18 cellular contexts compared by ENCODE assay signal in genomic region chr2:71882236-71882946, GRCh38.
DNase-seq lines count a peak whose midpoint lies in the region; ATAC-seq and TF ChIP-seq lines count a peak whose summit lies in the region.
"Had no signal": no experiment of that assay in that cellular context is flagged by ENCODE, and none has a peak within 500 bp of the region (broad histone marks: within the 10 kb centered on the region; RNA-seq: fewer than 3 reads in every experiment).

No MANE protein-coding gene starts in this region.

- no peak for TF ChIP-seq CTCF in chondrocyte (IDR thresholded peaks at IDR 0.05)

- no peak overlapping the region for H3K9ac ChIP-seq in skeletal muscle satellite cell (ENCODE audit: low read depth, low read length)

- H3K4me1 ChIP-seq in skeletal muscle satellite cell (ENCODE audit: control insufficient read depth, insufficient read depth, low read length): peaks cover 50% of the 10 kb centered on the region
- H3K4me1 ChIP-seq: HAP-1 had no signal

- H3K27me3 Mint-ChIP-seq in T-helper 17 cell (peaks cover 17% of the 10 kb centered on the region), chondrocyte (ENCODE audit: low read depth) (peaks cover 9% of the 10 kb centered on the region)
- H3K27me3 Mint-ChIP-seq: activated T-cell treated with anti-CD3 and anti-CD28 coated beads, Interleukin-2, amount 50 U/mL, for 24 hours had no signal

- H3K36me3 ChIP-seq in skeletal muscle satellite cell (ENCODE audit: insufficient read depth, low read length): no peaks in the 10 kb centered on the region
- H3K36me3 ChIP-seq: HAP-1, ovary, upper lobe of right lung had no signal

- H3K4me3 Mint-ChIP-seq in T-helper 17 cell (peak overlapping the region; percentile 19), chondrocyte (ENCODE audit: unreplicated experiment) (no peak overlapping the region)
- H3K4me3 Mint-ChIP-seq: activated CD4-positive, alpha-beta T cell treated with anti-CD3 and anti-CD28 coated beads for 36 hours; activated T-cell treated with anti-CD3 and anti-CD28 coated beads, Interleukin-2, amount 50 U/mL, for 24 hours; IgD-negative memory B cell; naive B cell had no signal

- H3K4me3 ChIP-seq in skeletal muscle satellite cell (ENCODE audit: low read length): no peak overlapping the region
- H3K4me3 ChIP-seq: HAP-1, ovary, upper lobe of right lung had no signal

- no peaks in the 10 kb centered on the region for H3K27me3 ChIP-seq in skeletal muscle satellite cell (ENCODE audit: control insufficient read depth, insufficient read depth, low read length)
- H3K27me3 ChIP-seq: ovary, upper lobe of right lung had no signal

- peak overlapping the region; percentile 39 for H3K4me2 ChIP-seq in skeletal muscle satellite cell (ENCODE audit: low read length)

- H3K4me1 Mint-ChIP-seq in T-helper 17 cell (no peaks in the 10 kb centered on the region), chondrocyte (ENCODE audit: low read depth) (peaks cover 37% of the 10 kb centered on the region)
- H3K4me1 Mint-ChIP-seq: activated CD4-positive, alpha-beta T cell treated with anti-CD3 and anti-CD28 coated beads for 36 hours; naive B cell had no signal

- H3K9me3 ChIP-seq in T-helper 17 cell (ENCODE audit: control insufficient read depth, low read length, poor library complexity, severe bottlenecking) (no peaks in the 10 kb centered on the region), skeletal muscle satellite cell (replicated peaks; ENCODE audit: low read length) (peaks cover 7% of the 10 kb centered on the region)
- H3K9me3 ChIP-seq: HAP-1, ovary, upper lobe of right lung had no signal

- ATAC-seq in left cardiac atrium: no peak
- no peak for ATAC-seq in T-helper 17 cell
- no peak for ATAC-seq in HG03469 (IDR thresholded peaks at IDR 0.05; ENCODE audit: unreplicated experiment)
- ATAC-seq: activated CD4-positive, alpha-beta T cell treated with anti-CD3 and anti-CD28 coated beads for 36 hours had no signal

- H3K36me3 Mint-ChIP-seq in T-helper 17 cell (ENCODE audit: low read depth) (no peaks in the 10 kb centered on the region), chondrocyte (ENCODE audit: low read depth) (peaks cover 4% of the 10 kb centered on the region)
- H3K36me3 Mint-ChIP-seq: IgD-negative memory B cell, naive B cell had no signal

- H3K9me3 Mint-ChIP-seq in chondrocyte (ENCODE audit: low read depth): peaks cover 7% of the 10 kb centered on the region
- H3K9me3 Mint-ChIP-seq: activated T-cell treated with anti-CD3 and anti-CD28 coated beads, Interleukin-2, amount 50 U/mL, for 24 hours had no signal

- intact Hi-C loops in cardiac septum (cut with DNase I): loop anchor here (2.0 to 5.0 kb wide), 4 partner anchors 50 to 265 kb away; no protein-coding TSS in a partner anchor
- intact Hi-C loops in left cardiac atrium (cut with DNase I): no loop called here

- peak; percentile 71 for DNase-seq in cardiac septum (ENCODE audit: low spot score)
- DNase-seq in left cardiac atrium: no peak
- no peak for DNase-seq in T-helper 17 cell
- peak; percentile 57 for DNase-seq in mesenteric fat pad (ENCODE audit: low spot score)
- DNase-seq in NCI-H748 treated with DMSO at 0.1 percent for 48 hours (lab: John Stamatoyannopoulos, UW): no peak
- no peak for DNase-seq in chondrocyte (ENCODE audit: low spot score)
- DNase-seq: activated CD4-positive, alpha-beta T cell treated with anti-CD3 and anti-CD28 coated beads for 36 hours; activated naive CD4-positive, alpha-beta T cell; activated T-cell treated with anti-CD3 and anti-CD28 coated beads, Interleukin-2, amount 50 U/mL, for 24 hours; naive B cell; NCI-H2081 treated with DMSO at 0.1 percent for 48 hours; stimulated activated CD4-positive, alpha-beta T cell treated with anti-CD3 and anti-CD28 coated beads, Interleukin-2, amount 100 ng/mL, for 24 hours had no signal

- H3K27ac Mint-ChIP-seq in T-helper 17 cell (no peak overlapping the region), chondrocyte (ENCODE audit: unreplicated experiment) (no peak overlapping the region)
- H3K27ac Mint-ChIP-seq: activated CD4-positive, alpha-beta T cell treated with anti-CD3 and anti-CD28 coated beads for 36 hours; activated T-cell treated with anti-CD3 and anti-CD28 coated beads, Interleukin-2, amount 50 U/mL, for 24 hours; IgD-negative memory B cell had no signal

Comparison
In these comparisons a context has a peak if more than half of its experiments do, and no peak if none do; other contexts are left out.
1. DNase-seq: peak in cardiac septum (single experiment) and mesenteric fat pad (single experiment); none in left cardiac atrium (single experiment), T-helper 17 cell (0 of 3), NCI-H748 treated with DMSO at 0.1 percent for 48 hours (single experiment) and chondrocyte (single experiment).